18 cellular contexts compared by ENCODE assay signal in the genomic region with DNA sequence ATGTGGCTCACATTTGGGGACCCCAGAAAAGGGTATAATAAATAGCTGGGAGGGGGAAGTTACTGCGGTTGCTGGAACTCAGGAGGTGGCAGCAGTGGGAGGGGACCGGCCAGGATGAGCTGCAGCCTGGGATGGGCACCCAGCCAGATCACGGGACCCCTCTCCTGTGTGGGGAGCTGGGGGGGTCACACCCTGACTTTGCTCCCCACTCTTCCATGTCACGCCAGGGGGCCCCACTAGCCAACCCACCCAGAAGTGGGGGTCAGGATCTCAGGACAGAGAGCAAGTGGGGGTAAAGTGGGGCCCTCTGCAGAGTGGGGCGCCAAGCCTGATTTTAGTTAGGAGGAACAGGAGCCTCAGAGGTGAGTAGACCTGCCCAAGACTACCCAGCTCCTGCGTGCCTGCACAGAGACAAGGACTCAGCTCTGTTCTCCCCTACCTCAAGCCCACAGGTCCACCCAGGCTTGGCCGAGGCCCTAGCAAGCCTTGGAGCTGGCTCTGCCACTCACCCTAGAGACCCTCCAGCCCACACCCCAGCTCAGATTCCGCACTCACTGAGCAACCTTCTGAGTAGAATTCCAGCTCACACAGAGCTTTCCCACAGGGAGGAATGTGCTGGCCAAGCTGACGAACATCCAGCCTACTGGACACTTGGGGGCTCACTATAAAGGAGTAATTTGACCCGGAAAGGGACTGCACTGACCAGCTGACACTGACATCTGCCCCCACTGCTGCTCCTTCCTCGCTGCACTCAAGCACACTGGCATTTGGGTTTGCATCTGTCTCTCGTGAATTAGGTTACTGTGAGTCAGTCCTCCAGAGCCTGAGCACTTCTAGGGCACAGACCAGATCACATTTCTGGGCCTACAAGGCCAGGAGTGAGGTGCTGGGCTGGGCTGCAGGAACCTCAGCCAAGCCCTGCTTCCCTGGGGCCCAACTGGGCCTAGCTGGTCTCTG.
"Had no signal": no experiment of that assay in that cellular context is flagged by ENCODE, and none has a peak within 500 bp of the region (broad histone marks: within the 10 kb centered on the region; RNA-seq: fewer than 3 reads in every experiment).

No MANE protein-coding gene starts in this region.

- DNase-seq: activated B cell treated with CpG ODN at 0.5 μM for 24 hours; activated CD4-positive, alpha-beta T cell treated with anti-CD3 and anti-CD28 coated beads for 48 hours; activated CD8-positive, alpha-beta memory T cell treated with anti-CD3 and anti-CD28 coated beads, Interleukin-2, amount 50 U/mL, for 4 hours; activated CD8-positive, alpha-beta T cell treated with anti-CD3 and anti-CD28 coated beads, Interleukin-2, amount 10 ng/mL, durations not matched to agents 7 days and 5 days; activated naive CD8-positive, alpha-beta T cell treated with anti-CD3 and anti-CD28 coated beads, Interleukin-2, amount 10 ng/mL, durations not matched to agents 7 days and 5 days; activated T-cell treated with anti-CD3 and anti-CD28 coated beads, Interleukin-2, amount 50 U/mL, for 72 hours; anterior cingulate cortex; brain microvascular endothelial cell; cerebellar nuclear complex; hippocampal formation; mesendoderm; right cardiac atrium; stimulated activated CD4-positive, alpha-beta T cell treated with anti-CD3 and anti-CD28 coated beads, Interleukin-1b, Interleukin-23, amount 100 ng/mL, for 48 hours; SW 1271 had no signal

- H3K27me3 Mint-ChIP-seq: activated B cell treated with CpG ODN at 0.5 μM for 24 hours; activated naive CD8-positive, alpha-beta T cell treated with anti-CD3 and anti-CD28 coated beads, Interleukin-2, amount 10 ng/mL, durations not matched to agents 7 days and 5 days had no signal

- H3K4me1 ChIP-seq: prostate gland, tibial artery had no signal

- H3K36me3 ChIP-seq: brain microvascular endothelial cell, prostate gland, tibial artery had no signal

- H3K4me1 Mint-ChIP-seq: activated B cell treated with CpG ODN at 0.5 μM for 24 hours; activated naive CD8-positive, alpha-beta T cell treated with anti-CD3 and anti-CD28 coated beads, Interleukin-2, amount 10 ng/mL, durations not matched to agents 7 days and 5 days had no signal

- H3K4me3 Mint-ChIP-seq: activated B cell treated with CpG ODN at 0.5 μM for 24 hours; activated CD8-positive, alpha-beta T cell treated with anti-CD3 and anti-CD28 coated beads, Interleukin-2, amount 10 ng/mL, durations not matched to agents 7 days and 5 days; activated naive CD8-positive, alpha-beta T cell treated with anti-CD3 and anti-CD28 coated beads, Interleukin-2, amount 10 ng/mL, durations not matched to agents 7 days and 5 days; activated T-cell treated with anti-CD3 and anti-CD28 coated beads, Interleukin-2, amount 50 U/mL, for 72 hours; nephron had no signal

- H3K9me3 ChIP-seq: prostate gland, tibial artery had no signal

- H3K27me3 ChIP-seq: brain microvascular endothelial cell, tibial artery had no signal

- H3K27ac ChIP-seq: brain microvascular endothelial cell, epithelial cell of prostate, prostate gland, tibial artery had no signal

- H3K9me3 Mint-ChIP-seq: activated naive CD8-positive, alpha-beta T cell treated with anti-CD3 and anti-CD28 coated beads, Interleukin-2, amount 10 ng/mL, durations not matched to agents 7 days and 5 days; nephron had no signal

- ATAC-seq: activated CD8-positive, alpha-beta T cell treated with anti-CD3 and anti-CD28 coated beads, Interleukin-2, amount 10 ng/mL, durations not matched to agents 7 days and 5 days; activated T-cell treated with anti-CD3 and anti-CD28 coated beads, Interleukin-2, amount 50 U/mL, for 72 hours; right cardiac atrium had no signal

- H3K27ac Mint-ChIP-seq: activated B cell treated with CpG ODN at 0.5 μM for 24 hours; activated CD8-positive, alpha-beta T cell treated with anti-CD3 and anti-CD28 coated beads, Interleukin-2, amount 10 ng/mL, durations not matched to agents 7 days and 5 days; activated naive CD8-positive, alpha-beta T cell treated with anti-CD3 and anti-CD28 coated beads, Interleukin-2, amount 10 ng/mL, durations not matched to agents 7 days and 5 days; activated T-cell treated with anti-CD3 and anti-CD28 coated beads, Interleukin-2, amount 50 U/mL, for 72 hours had no signal

- H3K4me3 ChIP-seq: prostate gland, tibial artery had no signal
